ENCODE assay signal across 33 cellular contexts in the genomic region with DNA sequence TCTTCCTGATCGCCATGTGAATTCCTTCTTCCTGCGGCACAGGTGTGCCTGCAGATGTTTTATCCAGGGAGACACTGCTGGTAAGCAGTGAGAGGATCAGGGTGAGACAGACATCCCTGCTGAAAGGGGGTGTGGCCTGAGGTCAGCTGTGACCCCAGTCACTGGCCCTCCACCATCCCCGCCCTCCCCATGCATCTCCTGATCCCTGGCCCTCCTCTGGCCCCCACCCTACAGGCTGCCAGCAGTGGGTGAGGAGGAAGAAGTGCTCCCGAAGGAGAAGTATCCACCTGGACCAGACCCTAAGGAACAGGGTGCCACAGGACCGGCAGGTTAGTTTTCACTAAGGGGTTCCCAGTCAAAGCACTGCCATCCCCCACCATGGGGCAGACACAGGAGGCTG.
"Had no signal": no experiment of that assay in that cellular context is flagged by ENCODE, and none has a peak within 500 bp of the region (broad histone marks: within the 10 kb centered on the region; RNA-seq: fewer than 3 reads in every experiment).

No MANE protein-coding gene starts in this region.

- H3K4me3 Mint-ChIP-seq: activated naive CD8-positive, alpha-beta T cell treated with anti-CD3 and anti-CD28 coated beads for 36 hours; brain; natural killer cell treated with Interleukin-12 subunit alpha and Interleukin-12 subunit beta and Interleukin-15 and Interleukin-18, amount 100 ng/mL, for 72 hours; stimulated activated effector memory CD8-positive, alpha-beta T cell treated with anti-CD3 and anti-CD28 coated beads, Interleukin-12 subunit alpha, Interleukin-12 subunit beta, amount 100 ng/mL, for 72 hours; T-helper 1 cell treated with Interleukin-12 subunit alpha and Interleukin-12 subunit beta and Interleukin-4 antibody, amounts not matched to agents 30 μg/mL and 1 μg/mL, for 36 hours had no signal

- H3K9me3 Mint-ChIP-seq: activated naive CD8-positive, alpha-beta T cell treated with anti-CD3 and anti-CD28 coated beads for 36 hours; brain; natural killer cell treated with Interleukin-12 subunit alpha and Interleukin-12 subunit beta and Interleukin-15 and Interleukin-18, amount 100 ng/mL, for 72 hours; stimulated activated effector memory CD8-positive, alpha-beta T cell treated with anti-CD3 and anti-CD28 coated beads, Interleukin-12 subunit alpha, Interleukin-12 subunit beta, amount 100 ng/mL, for 72 hours; T-helper 1 cell treated with Interleukin-12 subunit alpha and Interleukin-12 subunit beta and Interleukin-4 antibody, amounts not matched to agents 30 μg/mL and 1 μg/mL, for 36 hours had no signal

- H3K9me3 ChIP-seq: adrenal gland, ascending aorta, gastroesophageal sphincter, left lung, mucosa of descending colon, neutrophil, right lobe of liver, stomach, tibial artery had no signal

- DNase-seq: activated CD4-positive, alpha-beta T cell treated with anti-CD3 and anti-CD28 coated beads for 48 hours; activated CD4-positive, alpha-beta T cell treated with anti-CD3 and anti-CD28 coated beads, Interleukin-2, amount 50 U/mL, for 48 hours; activated CD8-positive, alpha-beta memory T cell treated with anti-CD3 and anti-CD28 coated beads for 24 hours; activated effector memory CD4-positive, alpha-beta T cell treated with Interleukin-2 at 50 U/mL for 16 hours; activated naive CD4-positive, alpha-beta T cell treated with Interleukin-2 at 50 U/mL for 16 hours; activated naive CD8-positive, alpha-beta T cell treated with anti-CD3 and anti-CD28 coated beads for 36 hours; adrenal gland; hippocampal formation; kidney glomerular epithelial cell; mesendoderm; mucosa of descending colon; stimulated activated CD4-positive, alpha-beta T cell treated with anti-CD3 and anti-CD28 coated beads, Interleukin-4, amount 100 ng/mL, for 24 hours; stomach; SW 1271; T-helper 9 cell had no signal

- H3K27ac Mint-ChIP-seq: activated naive CD8-positive, alpha-beta T cell treated with anti-CD3 and anti-CD28 coated beads for 36 hours; natural killer cell treated with Interleukin-12 subunit alpha and Interleukin-12 subunit beta and Interleukin-15 and Interleukin-18, amount 100 ng/mL, for 72 hours; progenitor cell of endocrine pancreas; stimulated activated effector memory CD8-positive, alpha-beta T cell treated with anti-CD3 and anti-CD28 coated beads, Interleukin-12 subunit alpha, Interleukin-12 subunit beta, amount 100 ng/mL, for 72 hours; T-helper 1 cell treated with Interleukin-12 subunit alpha and Interleukin-12 subunit beta and Interleukin-4 antibody, amounts not matched to agents 30 μg/mL and 1 μg/mL, for 36 hours had no signal

- FAIRE-seq: endothelial cell of umbilical vein, TTC549 had no signal

- H3K27me3 ChIP-seq: adrenal gland, ascending aorta, cardiac muscle cell, right lobe of liver had no signal

- H3K4me3 ChIP-seq: adrenal gland, ascending aorta, cardiac muscle cell, gastroesophageal sphincter, left lung, lung, mucosa of descending colon, right lobe of liver, skin epidermis, stomach, tibial artery had no signal

- ATAC-seq: activated CD4-positive, CD25-positive, alpha-beta regulatory T cell treated with anti-CD3 and anti-CD28 coated beads, Interleukin-2, amount 50 U/mL, for 24 hours; gastroesophageal sphincter; left lung; mucosa of descending colon; natural killer cell treated with Interleukin-12 subunit alpha and Interleukin-12 subunit beta and Interleukin-15 and Interleukin-18, amount 100 ng/mL, for 72 hours had no signal

- H3K4me1 ChIP-seq: adrenal gland, ascending aorta, gastroesophageal sphincter, left lung, right lobe of liver, stomach, tibial artery had no signal

- H3K4me1 Mint-ChIP-seq: activated naive CD8-positive, alpha-beta T cell treated with anti-CD3 and anti-CD28 coated beads for 36 hours; stimulated activated effector memory CD8-positive, alpha-beta T cell treated with anti-CD3 and anti-CD28 coated beads, Interleukin-12 subunit alpha, Interleukin-12 subunit beta, amount 100 ng/mL, for 72 hours had no signal

- H3K36me3 Mint-ChIP-seq: activated naive CD8-positive, alpha-beta T cell treated with anti-CD3 and anti-CD28 coated beads for 36 hours; brain; natural killer cell treated with Interleukin-12 subunit alpha and Interleukin-12 subunit beta and Interleukin-15 and Interleukin-18, amount 100 ng/mL, for 72 hours; stimulated activated effector memory CD8-positive, alpha-beta T cell treated with anti-CD3 and anti-CD28 coated beads, Interleukin-12 subunit alpha, Interleukin-12 subunit beta, amount 100 ng/mL, for 72 hours had no signal

- H3K36me3 ChIP-seq: adrenal gland, ascending aorta, cardiac muscle cell, gastroesophageal sphincter, left lung, neutrophil, right lobe of liver, stomach, tibial artery had no signal

- H3K27ac ChIP-seq: adrenal gland, ascending aorta, cardiac muscle cell, gastroesophageal sphincter, left lung, neutrophil, right lobe of liver, skin epidermis, stomach, tibial artery, VCaP had no signal

- H3K27me3 Mint-ChIP-seq: activated naive CD8-positive, alpha-beta T cell treated with anti-CD3 and anti-CD28 coated beads for 36 hours had no signal
